ENCODE assay signal across 8 cellular contexts in genomic region chr12:57522019-57522886, GRCh38. TPM values are rescaled to one million over a fixed set of nuclear protein-coding genes. Genes with fewer than 3 reads are reported as not detected.
A peak's percentile ranks its signal among the peaks of the same experiment; 100 is the strongest.
DNase-seq lines count a peak whose midpoint lies in the region; ATAC-seq and TF ChIP-seq lines count a peak whose summit lies in the region.

A gene with protein sequence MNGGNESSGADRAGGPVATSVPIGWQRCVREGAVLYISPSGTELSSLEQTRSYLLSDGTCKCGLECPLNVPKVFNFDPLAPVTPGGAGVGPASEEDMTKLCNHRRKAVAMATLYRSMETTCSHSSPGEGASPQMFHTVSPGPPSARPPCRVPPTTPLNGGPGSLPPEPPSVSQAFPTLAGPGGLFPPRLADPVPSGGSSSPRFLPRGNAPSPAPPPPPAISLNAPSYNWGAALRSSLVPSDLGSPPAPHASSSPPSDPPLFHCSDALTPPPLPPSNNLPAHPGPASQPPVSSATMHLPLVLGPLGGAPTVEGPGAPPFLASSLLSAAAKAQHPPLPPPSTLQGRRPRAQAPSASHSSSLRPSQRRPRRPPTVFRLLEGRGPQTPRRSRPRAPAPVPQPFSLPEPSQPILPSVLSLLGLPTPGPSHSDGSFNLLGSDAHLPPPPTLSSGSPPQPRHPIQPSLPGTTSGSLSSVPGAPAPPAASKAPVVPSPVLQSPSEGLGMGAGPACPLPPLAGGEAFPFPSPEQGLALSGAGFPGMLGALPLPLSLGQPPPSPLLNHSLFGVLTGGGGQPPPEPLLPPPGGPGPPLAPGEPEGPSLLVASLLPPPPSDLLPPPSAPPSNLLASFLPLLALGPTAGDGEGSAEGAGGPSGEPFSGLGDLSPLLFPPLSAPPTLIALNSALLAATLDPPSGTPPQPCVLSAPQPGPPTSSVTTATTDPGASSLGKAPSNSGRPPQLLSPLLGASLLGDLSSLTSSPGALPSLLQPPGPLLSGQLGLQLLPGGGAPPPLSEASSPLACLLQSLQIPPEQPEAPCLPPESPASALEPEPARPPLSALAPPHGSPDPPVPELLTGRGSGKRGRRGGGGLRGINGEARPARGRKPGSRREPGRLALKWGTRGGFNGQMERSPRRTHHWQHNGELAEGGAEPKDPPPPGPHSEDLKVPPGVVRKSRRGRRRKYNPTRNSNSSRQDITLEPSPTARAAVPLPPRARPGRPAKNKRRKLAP (plus strand): TSS chr12:57522824. CDS start chr12:57524304, 1,480 bp downstream.

- H2AFZ ChIP-seq in mesenchymal stem cell (ENCODE audit: low read depth, low read length), result peak within 1 kb of the TSS; percentile 55

- CTCF ChIA-PET in CD8-positive, alpha-beta T cell (lab: Charles Lee), result no interaction called here

- H2BK120ac ChIP-seq in mesenchymal stem cell (ENCODE audit: low read depth, low read length), result peak within 1 kb of the TSS; percentile 98

- no peak for TF ChIP-seq CTCF in CD8-positive, alpha-beta T cell (IDR thresholded peaks at IDR 0.05)
- TF ChIP-seq CTCF in HL-60 (IDR thresholded peaks at IDR 0.05; ENCODE audit: insufficient read depth, low read length), result no peak

- peak; percentile 74 to 95 (median 89) for DNase-seq in CD8-positive, alpha-beta T cell
- peak; percentile 92 to 96 for DNase-seq in HL-60 (ENCODE audit: low read depth in 1 of 2, low spot score in 1 of 2)
- peak; percentile 92 for DNase-seq in NK-92 treated with Interleukin-12 subunit alpha and Interleukin-12 subunit beta, amount 100 ng/mL, for 24 hours (lab: John Stamatoyannopoulos, UW)
- DNase-seq in activated CD8-positive, alpha-beta memory T cell treated with anti-CD3 and anti-CD28 coated beads for 24 hours, result peak; percentile 95
- peak; percentile 84 for DNase-seq in effector CD8-positive, alpha-beta T cell (lab: John Stamatoyannopoulos, UW)
- DNase-seq in mesenchymal stem cell, result peak; percentile 94
- DNase-seq in stimulated activated CD8-positive, alpha-beta memory T cell treated with anti-CD3 and anti-CD28 coated beads, Interleukin-12 subunit alpha, Interleukin-12 subunit beta, amount 100 ng/mL, for 4 hours (ENCODE audit: low read depth), result peak; percentile 86

- H3K36me3 Mint-ChIP-seq in CD8-positive, alpha-beta T cell, result peaks cover 58% of the 10 kb centered on the region

- peak within 1 kb of the TSS; percentile 97 for H2BK15ac ChIP-seq in mesenchymal stem cell (ENCODE audit: low read depth, poor library complexity, severe bottlenecking)

- WGBS in mesenchymal stem cell, result 1% methylated on average over 11 of the region's 56 CpGs

- peak within 1 kb of the TSS; percentile 66 for H3K4me2 ChIP-seq in mesenchymal stem cell (ENCODE audit: low read length, poor library complexity, severe bottlenecking)

- peak within 1 kb of the TSS; percentile 95 for H4K91ac ChIP-seq in mesenchymal stem cell (ENCODE audit: low read length)

- H3K36me3 ChIP-seq in CD8-positive, alpha-beta T cell (ENCODE audit: insufficient read depth, low read length), result peaks cover 5% of the 10 kb centered on the region
- peaks cover 32 to 47% of the 10 kb centered on the region in 2 experiments for H3K36me3 ChIP-seq in mesenchymal stem cell (ENCODE audit: control insufficient read depth in 1 of 2, insufficient read depth in 2 of 2, low read depth in 1 of 2, low read length in 2 of 2)

- H3K79me1 ChIP-seq in mesenchymal stem cell (replicated peaks; ENCODE audit: low read length, poor library complexity, severe bottlenecking), result peaks cover 14% of the 10 kb centered on the region

- H3K4me3 ChIP-seq in CD8-positive, alpha-beta T cell (ENCODE audit: low read depth, low read length), result peak within 1 kb of the TSS; percentile 82
- H3K4me3 ChIP-seq in HL-60 (replicated peaks; ENCODE audit: insufficient read depth, low read length) (peak within 1 kb of the TSS; percentile 86), mesenchymal stem cell (ENCODE audit: insufficient read depth in 1 of 2, low read depth in 1 of 2, low read length in 2 of 2) (peak within 1 kb of the TSS; percentile 75 to 95)

- peak within 1 kb of the TSS; percentile 97 for H3K27ac ChIP-seq in CD8-positive, alpha-beta T cell (ENCODE audit: low read depth, low read length)
- H3K27ac ChIP-seq in HL-60 (replicated peaks) (peak within 1 kb of the TSS; percentile 99), mesenchymal stem cell (ENCODE audit: low read length, poor library complexity, severe bottlenecking) (peak within 1 kb of the TSS; percentile 99)

- H2AK5ac ChIP-seq in mesenchymal stem cell (ENCODE audit: low read length, severe bottlenecking), result peak within 1 kb of the TSS; percentile 94

- H3K18ac ChIP-seq in mesenchymal stem cell (ENCODE audit: low read depth in 1 of 2, low read length in 2 of 2), result peak within 1 kb of the TSS; percentile 97 to 98

- H3K23ac ChIP-seq in mesenchymal stem cell (ENCODE audit: low read length in 2 of 2), result peak within 1 kb of the TSS in 1 of 2 experiments; percentile 75

- peak within 1 kb of the TSS; percentile 98 for H3K4me3 Mint-ChIP-seq in CD8-positive, alpha-beta T cell

- H2BK5ac ChIP-seq in mesenchymal stem cell (ENCODE audit: low read depth, low read length, poor library complexity, severe bottlenecking), result peak within 1 kb of the TSS; percentile 63

- H3K4me1 ChIP-seq in CD8-positive, alpha-beta T cell (ENCODE audit: insufficient read depth, low read length), result peaks cover 53% of the 10 kb centered on the region
- H3K4me1 ChIP-seq in mesenchymal stem cell (ENCODE audit: control insufficient read depth, insufficient read depth, low read depth, low read length), result peaks cover 39% of the 10 kb centered on the region

- intact Hi-C loops in CD8-positive, alpha-beta T cell (cut with DNase I, micrococcal nuclease), result loop anchor here (1.0 to 5.0 kb wide), 4 partner anchors 25 to 231 kb away; partner anchors contain the start of genes CDK4 (in 1 of the 2), DCTN2 (in 1 of the 2) and R3HDM2 (in 1 of the 2)

- H3K9me3 Mint-ChIP-seq in CD8-positive, alpha-beta T cell, result no peaks in the 10 kb centered on the region

- H3K27ac Mint-ChIP-seq in CD8-positive, alpha-beta T cell, result peak within 1 kb of the TSS; percentile 100

- H2BK12ac ChIP-seq in mesenchymal stem cell (ENCODE audit: low read length in 2 of 2), result peak within 1 kb of the TSS; percentile 89 to 100

- H3K27me3 Mint-ChIP-seq in CD8-positive, alpha-beta T cell (ENCODE audit: low read depth), result no peaks in the 10 kb centered on the region

- no peaks in the 10 kb centered on the region for H3K27me3 ChIP-seq in CD8-positive, alpha-beta T cell (ENCODE audit: insufficient read depth, low read length)
- H3K27me3 ChIP-seq in HL-60 (ENCODE audit: insufficient read depth, poor library complexity, severe bottlenecking) (no peaks in the 10 kb centered on the region), mesenchymal stem cell (ENCODE audit: control insufficient read depth in 1 of 2, insufficient read depth in 1 of 2, low read length in 2 of 2) (no peaks in the 10 kb centered on the region)

- peak; percentile 35 for ATAC-seq in CD8-positive, alpha-beta T cell
- peak; percentile 31 for ATAC-seq in GM19463 (IDR thresholded peaks at IDR 0.05; ENCODE audit: unreplicated experiment)

- POLR2A ChIA-PET in CD8-positive, alpha-beta T cell (lab: Charles Lee), result no interaction called here

- peak within 1 kb of the TSS; percentile 91 to 94 for H3K4ac ChIP-seq in mesenchymal stem cell (ENCODE audit: low read depth in 1 of 2, low read length in 2 of 2)

- peak within 1 kb of the TSS; percentile 95 for H3K9ac ChIP-seq in mesenchymal stem cell (ENCODE audit: low read length)

- H4K8ac ChIP-seq in mesenchymal stem cell (ENCODE audit: low read length), result peak within 1 kb of the TSS; percentile 87

- peaks cover 56% of the 10 kb centered on the region for H3K4me1 Mint-ChIP-seq in CD8-positive, alpha-beta T cell (ENCODE audit: low read depth)

- no peaks in the 10 kb centered on the region for H3K9me3 ChIP-seq in CD8-positive, alpha-beta T cell (ENCODE audit: low read length)
- no peaks in the 10 kb centered on the region for H3K9me3 ChIP-seq in mesenchymal stem cell (ENCODE audit: control insufficient read depth, low read length)

- peak within 1 kb of the TSS in 1 of 2 experiments; percentile 19 for H3K14ac ChIP-seq in mesenchymal stem cell (ENCODE audit: low read length in 2 of 2)

RNA-seq across cellular contexts. Expression of the gene that starts here (rescaled TPM):
- total RNA-seq in CD8-positive, alpha-beta T cell, result 10 to 100 TPM; 52.9 to 70.5 TPM
- 44.2 TPM for polyA plus RNA-seq in mesenchymal stem cell (2013, experiment 1 of 2)
- polyA plus RNA-seq in mesenchymal stem cell (2013, experiment 2 of 2), result 40.9 TPM

Comparison
In these comparisons a context has a peak if more than half of its experiments do, and no peak if none do; other contexts are left out.
1. Peak in every context shown above with its lines: DNase-seq, ATAC-seq, H3K4me3 ChIP-seq and H3K27ac ChIP-seq.